1 cellular context compared by ENCODE assay signal in genomic region chr17:74743755-74744154, GRCh38.
TF ChIP-seq lines count a peak whose summit lies in the region.

No MANE protein-coding gene starts in this region.

TF ChIP-seq in GM12878, 131 proteins besides CTCF, POLR2A, EP300 and RAD21:
- TF ChIP-seq WRNIP1 (IDR thresholded peaks at IDR 0.05; ENCODE audit: borderline replicate concordance, low read depth, low read length) (no peak), ZBTB11 (CRISPR knock-in tag; IDR thresholded peaks at IDR 0.05) (no peak), CEBPB (IDR thresholded peaks at IDR 0.05; ENCODE audit: borderline replicate concordance in 1 of 2, low read depth in 2 of 2, low read length in 2 of 2) (no peak), PAX5 (IDR thresholded peaks at IDR 0.05; ENCODE audit: borderline replicate concordance, low read depth, low read length) (no peak), SMAD1 (IDR thresholded peaks at IDR 0.05; ENCODE audit: low read depth, partially characterized antibody) (no peak), STAT1 (conservative IDR thresholded peaks at IDR 0.05) (no peak), CREB1 (IDR thresholded peaks at IDR 0.05; ENCODE audit: low read depth) (no peak), RELA (IDR thresholded peaks at IDR 0.05; ENCODE audit: borderline replicate concordance, partially characterized antibody) (no peak), ZBTB40 (IDR thresholded peaks at IDR 0.05; ENCODE audit: borderline replicate concordance) (no peak), ATF2 (IDR thresholded peaks at IDR 0.05; ENCODE audit: low read length) (no peak), MTA3 (IDR thresholded peaks at IDR 0.05; ENCODE audit: borderline replicate concordance, low read length) (no peak), CUX1 (IDR thresholded peaks at IDR 0.05; ENCODE audit: insufficient replicate concordance, low read depth, low read length) (no peak), ZNF217 (IDR thresholded peaks at IDR 0.05) (no peak), CHD4 (IDR thresholded peaks at IDR 0.05) (no peak), ASH2L (IDR thresholded peaks at IDR 0.05; ENCODE audit: borderline replicate concordance, low read depth) (no peak), LARP7 (IDR thresholded peaks at IDR 0.05) (no peak), CHD1 (IDR thresholded peaks at IDR 0.05; ENCODE audit: low read depth, low read length) (no peak)
